ENCODE assay signal across 34 cellular contexts in genomic region chr12:20426956-20427355, GRCh38. TPM values are rescaled to one million over a fixed set of nuclear protein-coding genes. Genes with fewer than 3 reads are reported as not detected.
"Had no signal": no experiment of that assay in that cellular context is flagged by ENCODE, and none has a peak within 500 bp of the region (broad histone marks: within the 10 kb centered on the region; RNA-seq: fewer than 3 reads in every experiment).

No MANE protein-coding gene starts in this region.

- H3K27me3 ChIP-seq: cardiac muscle cell, MG63 had no signal

- H3K4me3 ChIP-seq: cardiac muscle cell, MG63 had no signal

- H3K9me3 ChIP-seq: MG63 had no signal

- ATAC-seq: activated CD8-positive, alpha-beta memory T cell treated with anti-CD3 and anti-CD28 coated beads, Interleukin-2, amount 10 ng/mL, durations not matched to agents 7 days and 5 days; activated naive CD8-positive, alpha-beta T cell treated with anti-CD3 and anti-CD28 coated beads, Interleukin-2, amount 50 U/mL, for 24 hours; Panc1; SK-N-SH treated with all-trans-retinoic acid at 6 μM for 48 hours had no signal

- H3K36me3 ChIP-seq: cardiac muscle cell, MG63, WERI-Rb-1 had no signal

- DNase-seq: activated CD4-positive, alpha-beta memory T cell treated with anti-CD3 and anti-CD28 coated beads, Interleukin-2, amount 10 ng/mL, durations not matched to agents 7 days and 5 days; activated CD4-positive, alpha-beta T cell treated with anti-CD3 and anti-CD28 coated beads for 1 hour; activated CD4-positive, alpha-beta T cell treated with anti-CD3 and anti-CD28 coated beads for 48 hours; activated CD4-positive, CD25-positive, alpha-beta regulatory T cell; activated CD8-positive, alpha-beta memory T cell treated with anti-CD3 and anti-CD28 coated beads for 24 hours; activated CD8-positive, alpha-beta memory T cell treated with anti-CD3 and anti-CD28 coated beads, Interleukin-2, amount 10 ng/mL, durations not matched to agents 7 days and 5 days; activated CD8-positive, alpha-beta memory T cell treated with anti-CD3 and anti-CD28 coated beads, Interleukin-2, amount 50 U/mL, for 48 hours; activated effector memory CD4-positive, alpha-beta T cell treated with Interleukin-2 at 50 U/mL for 16 hours; activated naive CD4-positive, alpha-beta T cell treated with anti-CD3 and anti-CD28 coated beads, Interleukin-2, amount 10 ng/mL, durations not matched to agents 7 days and 5 days; activated naive CD8-positive, alpha-beta T cell treated with anti-CD3 and anti-CD28 coated beads, Interleukin-2, amount 50 U/mL, for 24 hours; activated T-cell treated with anti-CD3 and anti-CD28 coated beads, Interleukin-2, amount 50 U/mL, for 48 hours; amniotic stem cell; aorta; Kasumi-1; KG1; MG63; NCI-H1048; NCI-H1105 treated with DMSO at 0.1 percent for 48 hours; NCI-H1436; NCI-H1694; NCI-H1930; NCI-H2081 treated with DMSO at 0.1 percent for 48 hours; NCI-H226; NCI-H446 treated with DMSO at 0.1 percent for 48 hours; NCI-H524; SIG-M5; SW 1271; T-helper 1 cell; T-helper 2 cell; T-helper 9 cell; WERI-Rb-1 had no signal

- H3K27ac ChIP-seq: cardiac muscle cell, WERI-Rb-1 had no signal

RNA-seq across cellular contexts. Expression of gene PDE3A, which starts 58.6 kb away (rescaled TPM):
- total RNA-seq: activated CD4-positive, alpha-beta memory T cell treated with anti-CD3 and anti-CD28 coated beads, Interleukin-2, amount 10 ng/mL, durations not matched to agents 7 days and 5 days; activated CD8-positive, alpha-beta memory T cell treated with anti-CD3 and anti-CD28 coated beads, Interleukin-2, amount 10 ng/mL, durations not matched to agents 7 days and 5 days had no signal
